2 cellular contexts compared by ENCODE assay signal in genomic region chr1:244165021-244165420, GRCh38.
TF ChIP-seq lines count a peak whose summit lies in the region.

No MANE protein-coding gene starts in this region.

TF ChIP-seq in A549, 52 proteins besides CTCF, POLR2A, EP300 and RAD21 (continued from another document):
- no peak for TF ChIP-seq CHD2 (IDR thresholded peaks at IDR 0.05; ENCODE audit: low read length, partially characterized antibody)
- TF ChIP-seq E2F6 (IDR thresholded peaks at IDR 0.05; ENCODE audit: borderline replicate concordance, low read depth), result no peak
- no peak for TF ChIP-seq RCOR1 (IDR thresholded peaks at IDR 0.05; ENCODE audit: low read depth, low read length)
- no peak for TF ChIP-seq NFE2L2 (conservative IDR thresholded peaks at IDR 0.05; ENCODE audit: low read length)
- TF ChIP-seq BCL3 (IDR thresholded peaks at IDR 0.05), result no peak
- no peak for TF ChIP-seq EHMT2 (IDR thresholded peaks at IDR 0.05; ENCODE audit: low read depth)
- TF ChIP-seq SREBF2 (IDR thresholded peaks at IDR 0.05), result no peak
- TF ChIP-seq SMC3 (IDR thresholded peaks at IDR 0.05), result no peak
- no peak for TF ChIP-seq ZSCAN20 (CRISPR knock-in tag; IDR thresholded peaks at IDR 0.05)
- TF ChIP-seq ZFP36 (IDR thresholded peaks at IDR 0.05; ENCODE audit: borderline replicate concordance, partially characterized antibody), result no peak
- no peak for TF ChIP-seq MAZ (IDR thresholded peaks at IDR 0.05; ENCODE audit: borderline replicate concordance, low read depth, low read length)
- TF ChIP-seq CHD4 (IDR thresholded peaks at IDR 0.05; ENCODE audit: borderline replicate concordance), result no peak
- TF ChIP-seq GATA3 (IDR thresholded peaks at IDR 0.05; ENCODE audit: borderline replicate concordance), result no peak
- no peak for TF ChIP-seq ATOH8 (CRISPR knock-in tag; IDR thresholded peaks at IDR 0.05; ENCODE audit: low read depth)

TF ChIP-seq in IMR-90, 13 proteins besides CTCF, POLR2A, EP300 and RAD21 (continued from another document):
- TF ChIP-seq ELK1 (IDR thresholded peaks at IDR 0.05; ENCODE audit: borderline replicate concordance, low read depth, low read length), result no peak
